8 cellular contexts compared by ENCODE assay signal in the genomic region with DNA sequence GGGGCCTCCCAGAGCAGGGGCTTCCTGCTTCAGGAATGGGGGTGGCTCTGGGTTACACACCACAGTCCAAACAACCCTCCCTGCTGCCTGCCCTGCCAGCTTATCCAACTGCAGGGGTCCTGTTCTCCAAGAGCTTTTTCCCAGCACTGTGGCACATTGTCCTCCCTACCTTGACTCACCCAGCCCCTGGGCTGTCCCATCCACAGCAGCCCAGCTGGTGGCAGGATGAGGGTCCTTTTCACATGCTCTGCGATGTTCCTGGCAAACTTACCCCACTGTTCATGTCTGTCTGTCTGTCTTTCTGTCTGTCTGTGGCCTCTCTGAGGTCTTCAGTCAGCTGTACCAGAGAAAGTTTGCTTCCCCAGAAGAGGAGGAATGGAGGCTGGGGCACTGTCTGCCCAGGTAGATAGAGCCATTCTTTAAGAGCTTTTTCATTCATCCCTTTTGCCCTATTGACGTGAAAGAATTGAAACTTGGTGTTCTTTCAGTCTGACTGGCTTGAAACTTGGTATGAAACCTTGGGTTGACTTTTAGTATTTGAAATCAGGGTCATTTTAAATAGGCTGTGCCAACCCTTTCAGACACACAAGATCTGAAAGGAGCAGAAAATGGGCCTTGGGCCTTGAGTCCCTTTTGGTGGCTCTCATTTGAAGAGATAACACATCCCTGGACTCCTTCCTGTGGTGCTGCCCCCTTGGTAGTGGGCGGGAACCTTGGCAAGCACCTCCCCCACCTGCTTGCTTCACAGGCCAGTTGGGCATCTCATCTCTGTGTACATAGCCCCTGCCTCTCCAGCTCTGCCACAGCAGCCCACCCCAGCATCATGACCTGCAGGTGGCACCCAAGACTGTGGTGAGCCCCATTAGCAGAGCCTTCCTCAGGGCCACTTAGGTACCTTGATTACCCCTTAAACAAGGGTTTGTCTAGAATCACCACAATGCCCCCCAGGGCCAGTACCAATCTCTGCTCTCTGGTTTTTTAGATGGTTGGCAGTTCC.
DNase-seq lines count a peak whose midpoint lies in the region; ATAC-seq and TF ChIP-seq lines count a peak whose summit lies in the region.

No MANE protein-coding gene starts in this region.

- peak in 2 of 3 donors; percentile 46 to 67 for DNase-seq in Peyer's patch
- no peak for DNase-seq in astrocyte of the cerebellum (ENCODE audit: low read depth)
- DNase-seq in natural killer cell = peak; percentile 24
- no peak for DNase-seq in NCI-H146 treated with DMSO at 0.1 percent for 48 hours (lab: John Stamatoyannopoulos, UW; ENCODE audit: unreplicated experiment)
- no peak for DNase-seq in SIG-M5 (lab: John Stamatoyannopoulos, UW)

- no peak overlapping the region for H3K27ac ChIP-seq in DOHH2 (ENCODE audit: low read depth, low read length)
- H3K27ac ChIP-seq in Peyer's patch = peak overlapping the region in 3 of 4 donors; percentile 10 to 46 (median 38)

- H3K4me2 ChIP-seq in DOHH2 (ENCODE audit: low read length) = no peak overlapping the region

- peak overlapping the region in 1 of 2 donors; percentile 60 for H3K27ac Mint-ChIP-seq in natural killer cell

- no peaks in the 10 kb centered on the region for H3K79me2 ChIP-seq in DOHH2 (ENCODE audit: control insufficient read depth, low read length)

- peak; percentile 40 for TF ChIP-seq CTCF in DOHH2 (IDR thresholded peaks at IDR 0.05; ENCODE audit: low read depth, low read length, poor library complexity, severe bottlenecking)
- TF ChIP-seq CTCF in Peyer's patch (IDR thresholded peaks at IDR 0.05) = peak in 4 of 6 experiments; percentile 14 to 32 (median 30)
- peak; percentile 27 for TF ChIP-seq CTCF in astrocyte of the cerebellum (IDR thresholded peaks at IDR 0.05; ENCODE audit: low read depth, low read length, missing control alignments)
- TF ChIP-seq CTCF in natural killer cell (IDR thresholded peaks at IDR 0.05) = peak; percentile 26

- no peaks in the 10 kb centered on the region for H3K4me1 Mint-ChIP-seq in natural killer cell

- intact Hi-C loops in natural killer cell (cut with micrococcal nuclease) = loop anchor here (1.0 kb wide), 1 partner anchor 69 kb away; no protein-coding TSS in a partner anchor

- no peaks in the 10 kb centered on the region for H3K9me3 ChIP-seq in DOHH2 (ENCODE audit: control insufficient read depth, insufficient read depth, low read length)
- no peaks in the 10 kb centered on the region for H3K9me3 ChIP-seq in Peyer's patch

- no peaks in the 10 kb centered on the region for H3K9me3 Mint-ChIP-seq in natural killer cell

- peaks cover 3% of the 10 kb centered on the region for H3K36me3 Mint-ChIP-seq in natural killer cell

- no peaks in the 10 kb centered on the region for H4K20me1 ChIP-seq in DOHH2 (ENCODE audit: control insufficient read depth, insufficient read depth, low read depth, low read length)

- H3K4me1 ChIP-seq in DOHH2 (ENCODE audit: control insufficient read depth, low read length) (no peaks in the 10 kb centered on the region), Peyer's patch (peaks cover 0 to 7% (median 0%) of the 10 kb centered on the region in 4 donors)

- H3K4me3 ChIP-seq in DOHH2 (ENCODE audit: low read length) (no peak overlapping the region), Peyer's patch (no peak overlapping the region), astrocyte of the cerebellum (ENCODE audit: low read depth, low read length) (no peak overlapping the region)

- no peaks in the 10 kb centered on the region for H3K9me2 ChIP-seq in DOHH2 (replicated peaks; ENCODE audit: control insufficient read depth, low read length)

- in situ Hi-C loops in astrocyte of the cerebellum (cut with HindIII; ENCODE audit: low sequenced_read_pairs) = no loop called here

- no peak for TF ChIP-seq POLR2A in Peyer's patch (IDR thresholded peaks at IDR 0.05)

- no peak overlapping the region for H3K4me3 Mint-ChIP-seq in natural killer cell

- no peaks in the 10 kb centered on the region for H3K27me3 ChIP-seq in DOHH2 (ENCODE audit: control insufficient read depth, low read length)
- H3K27me3 ChIP-seq in Peyer's patch = no peaks in the 10 kb centered on the region

- no peaks in the 10 kb centered on the region for H3K27me3 Mint-ChIP-seq in natural killer cell (ENCODE audit: low read depth in 2 of 2)

- ATAC-seq in natural killer cell = peak in 2 of 3 donors; percentile 60 to 69
- no peak for ATAC-seq in GM19328 (IDR thresholded peaks at IDR 0.05; ENCODE audit: unreplicated experiment)
- no peak for ATAC-seq in GM19324 (IDR thresholded peaks at IDR 0.05; ENCODE audit: low FRiP score, unreplicated experiment)

- no peaks in the 10 kb centered on the region for H3F3A ChIP-seq in DOHH2 (ENCODE audit: control insufficient read depth, insufficient read depth)

- peaks cover 10% of the 10 kb centered on the region; the same call in 1 of the 2 replicates for H3K36me3 ChIP-seq in DOHH2 (ENCODE audit: control insufficient read depth, low read length)
- peaks cover 0 to 15% (median 0%) of the 10 kb centered on the region in 3 donors for H3K36me3 ChIP-seq in Peyer's patch

Comparison
In these comparisons a context has a peak if more than half of its experiments do, and no peak if none do; other contexts are left out.
1. DNase-seq: peak in Peyer's patch (2 of 3) and natural killer cell (single experiment); none in astrocyte of the cerebellum (single experiment), NCI-H146 treated with DMSO at 0.1 percent for 48 hours (single experiment) and SIG-M5 (single experiment).
2. ATAC-seq: peak in natural killer cell (2 of 3); none in GM19328 (single experiment) and GM19324 (single experiment).
3. Peak in every context shown above with its lines, with median percentiles within 50 percentile points of each other: CTCF ChIP-seq.